ENCODE assay signal across 9 cellular contexts in the genomic region with DNA sequence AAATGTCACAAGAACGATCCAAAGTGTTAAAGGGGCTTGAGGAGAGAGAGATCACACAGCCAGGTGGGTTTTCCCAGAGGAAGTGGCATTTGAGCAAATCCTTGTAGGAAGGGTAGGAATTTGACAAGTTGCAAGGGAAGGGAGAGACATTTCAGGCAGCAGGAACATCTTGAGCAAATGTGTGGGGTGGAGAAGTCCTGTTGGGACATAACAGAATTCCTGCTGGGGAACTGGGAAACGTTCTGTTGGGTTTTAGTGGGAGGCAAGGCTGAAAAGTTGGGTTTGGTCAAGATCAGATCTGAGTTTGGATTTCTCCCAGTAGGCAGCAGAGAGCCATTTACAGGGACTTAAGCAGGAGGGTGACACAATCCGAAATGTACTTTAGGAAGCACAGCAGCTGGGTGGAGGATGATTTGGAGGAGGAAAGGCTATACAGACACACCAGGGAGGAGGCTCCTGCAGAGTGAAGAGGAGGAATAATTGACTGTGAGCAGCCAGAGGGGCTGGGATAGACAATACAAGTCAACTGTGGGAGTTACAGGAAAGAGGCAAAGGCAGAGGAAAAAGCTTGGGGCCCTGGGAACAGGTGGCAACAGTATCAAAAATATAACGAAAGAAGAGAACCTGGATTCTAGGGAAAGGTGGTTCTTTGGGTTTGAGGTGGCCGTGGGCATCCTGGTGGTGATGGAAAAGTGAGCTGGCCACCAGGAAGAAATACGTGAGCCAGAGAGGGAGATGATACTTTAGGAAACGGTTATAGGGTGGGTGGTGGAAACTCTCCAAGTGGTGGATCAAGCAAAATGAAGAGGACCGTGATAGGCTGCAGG. TPM values are rescaled to one million over a fixed set of nuclear protein-coding genes. Genes with fewer than 3 reads are reported as not detected.
DNase-seq lines count a peak whose midpoint lies in the region; ATAC-seq, FAIRE-seq and TF ChIP-seq lines count a peak whose summit lies in the region.
"Had no signal": no experiment of that assay in that cellular context is flagged by ENCODE, and none has a peak within 500 bp of the region (broad histone marks: within the 10 kb centered on the region; RNA-seq: fewer than 3 reads in every experiment).

No MANE protein-coding gene starts in this region.

- WGBS in esophagus muscularis mucosa = 69% methylated on average over 8 of the region's 8 CpGs
- WGBS in pancreas, 2 donors = 68 to 72% methylated on average over 8 of the region's 8 CpGs

- TF ChIP-seq POLR2A in esophagus muscularis mucosa (IDR thresholded peaks at IDR 0.05; ENCODE audit: low read depth) = no peak

- H3K9me3 ChIP-seq in esophagus muscularis mucosa (no peaks in the 10 kb centered on the region), pancreas (no peaks in the 10 kb centered on the region), BE2C (no peaks in the 10 kb centered on the region)

- peak overlapping the region; percentile 97 to 98 (median 98) for H3K27ac ChIP-seq in esophagus muscularis mucosa (replicated peaks in 1 of 4)
- H3K27ac ChIP-seq in pancreas = peak overlapping the region; percentile 92 to 99 (median 95)

- H3K27me3 ChIP-seq in esophagus muscularis mucosa (no peaks in the 10 kb centered on the region), pancreas (no peaks in the 10 kb centered on the region), BE2C (no peaks in the 10 kb centered on the region)

- no peak for ATAC-seq in pancreas

- H3K36me3 ChIP-seq in esophagus muscularis mucosa = no peaks in the 10 kb centered on the region
- H3K36me3 ChIP-seq in pancreas = no peaks in the 10 kb centered on the region
- no peaks in the 10 kb centered on the region for H3K36me3 ChIP-seq in BE2C

- H3K4me1 ChIP-seq in esophagus muscularis mucosa (peaks cover 10 to 29% (median 21%) of the 10 kb centered on the region in 4 donors), pancreas (peaks cover 3 to 7% (median 4%) of the 10 kb centered on the region in 3 donors), BE2C (no peaks in the 10 kb centered on the region)

- TF ChIP-seq EP300 in esophagus muscularis mucosa (IDR thresholded peaks at IDR 0.05) = no peak

- DNase-seq in Daoy (ENCODE audit: low read depth) = peak; percentile 24
- peak; percentile 58 for DNase-seq in NCI-H69 (lab: John Stamatoyannopoulos, UW)
- no peak for DNase-seq in esophagus muscularis mucosa (ENCODE audit: extremely low spot score)
- DNase-seq in pancreas = no peak
- no peak for DNase-seq in NOMO-1 (lab: John Stamatoyannopoulos, UW; ENCODE audit: unreplicated experiment in 2 of 2)
- DNase-seq in HCEC 1CT = no peak
- no peak for DNase-seq in BE2C
- DNase-seq in NCI-H526 (lab: John Stamatoyannopoulos, UW) = no peak

- TF ChIP-seq CTCF in esophagus muscularis mucosa (IDR thresholded peaks at IDR 0.05) (no peak), pancreas (IDR thresholded peaks at IDR 0.05) (no peak), BE2C (IDR thresholded peaks at IDR 0.05; ENCODE audit: low read depth, low read length) (no peak)

- intact Hi-C loops in esophagus muscularis mucosa (cut with DNase I) (loop anchor here (10.0 kb wide), 1 partner anchor 54 kb away; no protein-coding TSS in a partner anchor), pancreas (cut with DNase I) (loop anchor here in 1 of 3 donors (10.0 kb wide), 1 partner anchor 154 kb away; no protein-coding TSS in a partner anchor)

- no peak for FAIRE-seq in pancreas (lab: Jason Lieb, UNC)

- peak overlapping the region in 2 of 4 donors; percentile 87 to 89 for H3K4me3 ChIP-seq in esophagus muscularis mucosa
- peak overlapping the region in 2 of 4 donors; percentile 95 to 98 for H3K4me3 ChIP-seq in pancreas
- no peak overlapping the region for H3K4me3 ChIP-seq in BE2C (ENCODE audit: low read depth, low read length)
- H3K4me3 ChIP-seq: lung had no signal

RNA-seq across cellular contexts. Expression of gene ZSWIM6, which starts 3.1 kb away (rescaled TPM):
- 2.5 and 3.6 TPM in 2 replicates for total RNA-seq in Daoy (2014; rRNA removed; shearing (Covaris generic))
- 10 to 100 TPM; 10.2 to 16.4 (median 12.5) TPM for total RNA-seq in esophagus muscularis mucosa
- total RNA-seq in pancreas = 10 to 100 TPM in 1 of 6 donors, 1 to 10 TPM in 5; 5.8 to 12.9 (median 6.2) TPM
- 1 to 10 TPM; 3.6 to 6.6 TPM for polyA plus RNA-seq in pancreas
- polyA plus RNA-seq in BE2C (2012; ENCODE audit: insufficient read depth, insufficient read length, low read depth) = 7.5 TPM

Comparison
In these comparisons a context has a peak if more than half of its experiments do, and no peak if none do; other contexts are left out.
1. DNase-seq: peak in Daoy (single experiment) and NCI-H69 (single experiment); none in esophagus muscularis mucosa (single experiment), pancreas (0 of 6), NOMO-1 (0 of 2), HCEC 1CT (single experiment), BE2C (single experiment) and NCI-H526 (0 of 2).